10 cellular contexts compared by ENCODE assay signal in genomic region chr17:784143-784542, GRCh38. TPM values are rescaled to one million over a fixed set of nuclear protein-coding genes. Genes with fewer than 3 reads are reported as not detected.
DNase-seq lines count a peak whose midpoint lies in the region; ATAC-seq and TF ChIP-seq lines count a peak whose summit lies in the region.
"Had no signal": no experiment of that assay in that cellular context is flagged by ENCODE, and none has a peak within 500 bp of the region (broad histone marks: within the 10 kb centered on the region; RNA-seq: fewer than 3 reads in every experiment).

No MANE protein-coding gene starts in this region.

- no peak overlapping the region for H3K4me3 ChIP-seq in BLaER1

- H3K56ac ChIP-seq in H9 (ENCODE audit: insufficient read length, low read depth, low read length) = no peak overlapping the region

- H3K9ac ChIP-seq in BLaER1 = no peak overlapping the region
- no peak overlapping the region for H3K9ac ChIP-seq in H9 (ENCODE audit: extremely low read depth, insufficient read length, low read length)

- H2AFZ ChIP-seq in H9 (ENCODE audit: low read length) = no peak overlapping the region

- DNase-seq in H9 (no peak), memory B cell (ENCODE audit: low spot score in 2 of 2) (no peak), LoVo (ENCODE audit: low spot score) (no peak), NCI-H2081 (lab: John Stamatoyannopoulos, UW) (no peak), activated gamma-delta T cell (lab: John Stamatoyannopoulos, UW) (no peak)
- DNase-seq in activated T-helper 1 cell treated with anti-CD3 and anti-CD28 coated beads, Interleukin-12 subunit alpha, Interleukin-12 subunit beta, Interleukin-2, Interleukin-4 antibody, amounts not matched to agents 30 ng/mL and 10 ng/mL and 1 ng/mL, durations not matched to agents 14 hours and 24 hours and 36 hours (ENCODE audit: low spot score) = no peak
- DNase-seq: cortex of kidney, NCI-H1417 had no signal

- no peak overlapping the region for H2BK120ac ChIP-seq in H9 (ENCODE audit: low read depth, low read length, poor library complexity, severe bottlenecking)

- no peak overlapping the region for H4K5ac ChIP-seq in H9 (ENCODE audit: insufficient read length, low read depth, low read length)

- no peak overlapping the region for H4K8ac ChIP-seq in H9 (replicated peaks; ENCODE audit: insufficient read length, low read depth, low read length)

- H3K27ac ChIP-seq in BLaER1 (no peak overlapping the region), H9 (ENCODE audit: insufficient read length, low read depth, low read length) (no peak overlapping the region)

- peaks cover 32% of the 10 kb centered on the region for H3K4me1 ChIP-seq in BLaER1
- H3K4me1 ChIP-seq in H9 (ENCODE audit: insufficient read depth, low read length) = peaks cover 2% of the 10 kb centered on the region

- H3K9me3 Mint-ChIP-seq in H9 (no peaks in the 10 kb centered on the region; a peak in 1 of 5 replicates), memory B cell (no peaks in the 10 kb centered on the region)
- no peaks in the 10 kb centered on the region for H3K9me3 Mint-ChIP-seq in activated T-helper 1 cell treated with anti-CD3 and anti-CD28 coated beads, Interleukin-12 subunit alpha, Interleukin-12 subunit beta, Interleukin-2, Interleukin-4 antibody, amounts not matched to agents 30 ng/mL and 10 ng/mL and 1 ng/mL, durations not matched to agents 14 hours and 24 hours and 36 hours

- no CpG with 5 or more reads among the region's 3 CpGs for WGBS in H9 (ENCODE audit: extremely low coverage, insufficient read length, low lambda C conversion rate)

- H3K9me3 ChIP-seq in BLaER1 (no peaks in the 10 kb centered on the region), H9 (ENCODE audit: control insufficient read depth, low read depth, low read length) (no peaks in the 10 kb centered on the region)

- H3K27ac Mint-ChIP-seq in H9 (no peak overlapping the region), memory B cell (no peak overlapping the region)
- no peak overlapping the region for H3K27ac Mint-ChIP-seq in activated T-helper 1 cell treated with anti-CD3 and anti-CD28 coated beads, Interleukin-12 subunit alpha, Interleukin-12 subunit beta, Interleukin-2, Interleukin-4 antibody, amounts not matched to agents 30 ng/mL and 10 ng/mL and 1 ng/mL, durations not matched to agents 14 hours and 24 hours and 36 hours

- H3K23me2 ChIP-seq in H9 (ENCODE audit: insufficient read length, low read depth, low read length, poor library complexity, severe bottlenecking) = peaks cover 13% of the 10 kb centered on the region

- H3K36me3 ChIP-seq in BLaER1 = peaks cover 49% of the 10 kb centered on the region

- H3K4me2 ChIP-seq in BLaER1 (peak overlapping the region; percentile 98), H9 (ENCODE audit: insufficient read depth, insufficient read length, low read length) (no peak overlapping the region)

- intact Hi-C loops in activated T-helper 1 cell treated with anti-CD3 and anti-CD28 coated beads, Interleukin-12 subunit alpha, Interleukin-12 subunit beta, Interleukin-2, Interleukin-4 antibody, amounts not matched to agents 30 ng/mL and 10 ng/mL and 1 ng/mL, durations not matched to agents 14 hours and 24 hours and 36 hours (cut with micrococcal nuclease) = loop anchor here (5.0 kb wide), 1 partner anchor 72 kb away; the partner anchor contains the start of gene VPS53

- peaks cover 12% of the 10 kb centered on the region for H3K79me1 ChIP-seq in H9 (ENCODE audit: insufficient read depth, low read depth, low read length, poor library complexity, severe bottlenecking)

- H2BK20ac ChIP-seq in H9 (ENCODE audit: low read depth, low read length, poor library complexity, severe bottlenecking) = no peak overlapping the region

- H3K79me2 ChIP-seq in H9 (ENCODE audit: insufficient read depth, low read length) = peaks cover 18% of the 10 kb centered on the region; the same call in 1 of the 2 replicates

- H3K36me3 Mint-ChIP-seq in H9 (ENCODE audit: insufficient read depth in 1 of 3, low read depth in 3 of 3) = peaks cover 9 to 42% (median 35%) of the 10 kb centered on the region in 3 experiments
- peaks cover 19% of the 10 kb centered on the region for H3K36me3 Mint-ChIP-seq in activated T-helper 1 cell treated with anti-CD3 and anti-CD28 coated beads, Interleukin-12 subunit alpha, Interleukin-12 subunit beta, Interleukin-2, Interleukin-4 antibody, amounts not matched to agents 30 ng/mL and 10 ng/mL and 1 ng/mL, durations not matched to agents 14 hours and 24 hours and 36 hours (ENCODE audit: low read depth)
- peaks cover 9% of the 10 kb centered on the region for H3K36me3 Mint-ChIP-seq in memory B cell

- no peak for ATAC-seq in memory B cell (ENCODE audit: low read depth)
- no peak for ATAC-seq in SK-N-SH treated with all-trans-retinoic acid at 6 μM for 48 hours

- no peaks in the 10 kb centered on the region for H3K27me3 Mint-ChIP-seq in H9 (ENCODE audit: low read depth)
- no peaks in the 10 kb centered on the region for H3K27me3 Mint-ChIP-seq in activated T-helper 1 cell treated with anti-CD3 and anti-CD28 coated beads, Interleukin-12 subunit alpha, Interleukin-12 subunit beta, Interleukin-2, Interleukin-4 antibody, amounts not matched to agents 30 ng/mL and 10 ng/mL and 1 ng/mL, durations not matched to agents 14 hours and 24 hours and 36 hours (ENCODE audit: insufficient read depth)
- no peaks in the 10 kb centered on the region for H3K27me3 Mint-ChIP-seq in memory B cell

- H2BK5ac ChIP-seq in H9 (ENCODE audit: insufficient read length, low read length) = no peak overlapping the region

- peak overlapping the region; percentile 2 to 97; a peak in 4 of 5 replicates for H3K4me3 Mint-ChIP-seq in H9
- H3K4me3 Mint-ChIP-seq in activated T-helper 1 cell treated with anti-CD3 and anti-CD28 coated beads, Interleukin-12 subunit alpha, Interleukin-12 subunit beta, Interleukin-2, Interleukin-4 antibody, amounts not matched to agents 30 ng/mL and 10 ng/mL and 1 ng/mL, durations not matched to agents 14 hours and 24 hours and 36 hours = peak overlapping the region; percentile 97
- peak overlapping the region; percentile 44 for H3K4me3 Mint-ChIP-seq in memory B cell

- H2BK15ac ChIP-seq in H9 (ENCODE audit: low read depth, low read length) = no peak overlapping the region

- H2BK12ac ChIP-seq in H9 (ENCODE audit: insufficient read length, low read depth, low read length) = no peak overlapping the region

- no peak overlapping the region for H2AK5ac ChIP-seq in H9 (ENCODE audit: insufficient read length, low read length)

- H3T11ph ChIP-seq in H9 (ENCODE audit: low read length) = no peak overlapping the region

- no peak overlapping the region for H4K91ac ChIP-seq in H9 (ENCODE audit: insufficient read length, low read depth, low read length)

- H3K4me1 Mint-ChIP-seq in H9 (peaks cover 12 to 22% of the 10 kb centered on the region in 2 experiments), memory B cell (peaks cover 20% of the 10 kb centered on the region)
- H3K4me1 Mint-ChIP-seq in activated T-helper 1 cell treated with anti-CD3 and anti-CD28 coated beads, Interleukin-12 subunit alpha, Interleukin-12 subunit beta, Interleukin-2, Interleukin-4 antibody, amounts not matched to agents 30 ng/mL and 10 ng/mL and 1 ng/mL, durations not matched to agents 14 hours and 24 hours and 36 hours (ENCODE audit: low read depth) = peaks cover 37% of the 10 kb centered on the region

- no peaks in the 10 kb centered on the region for H3K27me3 ChIP-seq in BLaER1
- H3K27me3 ChIP-seq in H9 (ENCODE audit: insufficient read depth, low read length) = no peaks in the 10 kb centered on the region

- no peak for TF ChIP-seq CTCF in H9 (conservative IDR thresholded peaks at IDR 0.05)

- no peak overlapping the region for H3K4ac ChIP-seq in H9 (ENCODE audit: low read depth, low read length)

- H3K18ac ChIP-seq in H9 (ENCODE audit: insufficient read length, low read depth, low read length) = no peak overlapping the region

- H3K23ac ChIP-seq in H9 (ENCODE audit: insufficient read length, low read depth, low read length) = no peak overlapping the region

- H4K20me1 ChIP-seq in BLaER1 = peaks cover 78% of the 10 kb centered on the region
- no peaks in the 10 kb centered on the region for H4K20me1 ChIP-seq in H9 (ENCODE audit: control insufficient read depth, insufficient read depth, insufficient read length)

- no peak overlapping the region for H3K14ac ChIP-seq in H9 (ENCODE audit: insufficient read depth, low read length)

TF ChIP-seq in SK-N-SH treated with all-trans-retinoic acid at 6 μM for 48 hours, 23 proteins besides CTCF, POLR2A, EP300 and RAD21 (continues in another document):
- TF ChIP-seq POU6F1 (CRISPR knock-in tag; IDR thresholded peaks at IDR 0.05; ENCODE audit: borderline replicate concordance, low read depth) = no peak

RNA-seq across cellular contexts. Expression of gene MRM3, which starts 2.0 kb away (rescaled TPM):
- total RNA-seq in H9 (2021) = 24.3 and 25.3 TPM in 2 replicates
- total RNA-seq in activated T-helper 1 cell treated with anti-CD3 and anti-CD28 coated beads, Interleukin-12 subunit alpha, Interleukin-12 subunit beta, Interleukin-2, Interleukin-4 antibody, amounts not matched to agents 30 ng/mL and 10 ng/mL and 1 ng/mL, durations not matched to agents 14 hours and 24 hours and 36 hours = 31.7 and 32.0 TPM in 2 replicates

RNA-seq across cellular contexts. Expression of gene GLOD4, which starts 2.1 kb away (rescaled TPM):
- total RNA-seq in H9 (2021) = 99.8 and 106 TPM in 2 replicates
- 97.0 and 97.6 TPM in 2 replicates for total RNA-seq in activated T-helper 1 cell treated with anti-CD3 and anti-CD28 coated beads, Interleukin-12 subunit alpha, Interleukin-12 subunit beta, Interleukin-2, Interleukin-4 antibody, amounts not matched to agents 30 ng/mL and 10 ng/mL and 1 ng/mL, durations not matched to agents 14 hours and 24 hours and 36 hours

RNA-seq across cellular contexts. Expression of gene GEMIN4, which starts 32.1 kb away (rescaled TPM):
- 54.7 and 56.8 TPM in 2 replicates for total RNA-seq in H9 (2021)
- 64.6 and 68.6 TPM in 2 replicates for total RNA-seq in activated T-helper 1 cell treated with anti-CD3 and anti-CD28 coated beads, Interleukin-12 subunit alpha, Interleukin-12 subunit beta, Interleukin-2, Interleukin-4 antibody, amounts not matched to agents 30 ng/mL and 10 ng/mL and 1 ng/mL, durations not matched to agents 14 hours and 24 hours and 36 hours

RNA-seq across cellular contexts. Expression of gene TLCD3A, which starts 51.7 kb away (rescaled TPM):
- total RNA-seq in H9 (2021) = 27.3 and 29.6 TPM in 2 replicates
- total RNA-seq in activated T-helper 1 cell treated with anti-CD3 and anti-CD28 coated beads, Interleukin-12 subunit alpha, Interleukin-12 subunit beta, Interleukin-2, Interleukin-4 antibody, amounts not matched to agents 30 ng/mL and 10 ng/mL and 1 ng/mL, durations not matched to agents 14 hours and 24 hours and 36 hours = 36.3 and 36.8 TPM in 2 replicates

Comparison
In these comparisons a context has a peak if more than half of its experiments do, and no peak if none do; other contexts are left out.
1. H3K4me3 Mint-ChIP-seq: peak in every context shown above with its lines; median percentile 97 in activated T-helper 1 cell treated with anti-CD3 and anti-CD28 coated beads, Interleukin-12 subunit alpha, Interleukin-12 subunit beta, Interleukin-2, Interleukin-4 antibody, amounts not matched to agents 30 ng/mL and 10 ng/mL and 1 ng/mL, durations not matched to agents 14 hours and 24 hours and 36 hours; 50 in H9; 44 in memory B cell.